ENCODE assay signal across 8 cellular contexts in the genomic region with DNA sequence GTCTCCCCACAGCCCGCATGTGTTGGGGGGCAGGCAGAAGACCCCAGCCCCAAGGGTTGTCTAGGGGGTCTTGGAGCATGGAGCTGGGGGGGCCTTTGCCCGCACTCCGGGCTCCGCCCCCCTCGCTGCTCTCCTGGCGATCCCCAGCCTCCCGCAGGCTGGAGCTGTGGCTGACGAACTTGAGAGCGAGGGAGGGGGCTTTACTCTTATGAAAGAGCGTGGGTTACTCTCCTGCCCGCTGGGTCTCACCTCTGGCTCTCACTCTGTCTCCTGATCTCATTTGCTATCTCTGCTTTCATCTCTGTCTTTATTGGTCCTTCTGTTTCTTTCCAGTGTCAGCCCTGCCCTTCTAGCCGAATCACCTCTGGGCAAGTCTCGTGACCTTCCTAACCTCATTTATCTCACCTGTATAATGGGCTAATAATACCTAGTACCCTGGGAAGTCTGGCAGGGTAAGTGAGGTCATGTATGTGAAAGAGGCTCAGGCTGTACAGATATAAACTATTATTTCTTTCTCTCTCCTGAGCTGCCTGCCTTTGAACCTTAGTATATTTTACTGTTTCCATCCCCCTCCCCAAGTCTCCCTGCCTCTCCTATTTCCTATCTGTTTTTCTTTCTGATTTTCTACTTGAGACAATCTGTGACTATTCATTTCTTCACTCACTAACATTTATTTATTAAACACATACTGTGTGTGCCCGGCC. TPM values are rescaled to one million over a fixed set of nuclear protein-coding genes. Genes with fewer than 3 reads are reported as not detected.
DNase-seq lines count a peak whose midpoint lies in the region; ATAC-seq and TF ChIP-seq lines count a peak whose summit lies in the region.

No MANE protein-coding gene starts in this region.

- ATAC-seq in GM18867 (IDR thresholded peaks at IDR 0.05; ENCODE audit: unreplicated experiment), result no peak

- TF ChIP-seq CTCF in astrocyte of the cerebellum (IDR thresholded peaks at IDR 0.05; ENCODE audit: low read depth, low read length, missing control alignments) (no peak), suprapubic skin (IDR thresholded peaks at IDR 0.05) (no peak)

- H3K36me3 ChIP-seq in suprapubic skin, result peaks cover 34% of the 10 kb centered on the region

- no peaks in the 10 kb centered on the region for H3K27me3 ChIP-seq in suprapubic skin

- peaks cover 43% of the 10 kb centered on the region for H3K4me1 ChIP-seq in suprapubic skin

- peak; percentile 43 for DNase-seq in stimulated activated CD4-positive, alpha-beta T cell treated with anti-CD3 and anti-CD28 coated beads, Interleukin-15, amount 100 ng/mL, for 24 hours
- DNase-seq in stimulated activated CD4-positive, alpha-beta T cell treated with anti-CD3 and anti-CD28 coated beads, Interleukin-4, amount 100 ng/mL, for 4 hours, result no peak
- DNase-seq in NCI-H146 treated with DMSO at 0.1 percent for 48 hours (lab: John Stamatoyannopoulos, UW; ENCODE audit: unreplicated experiment) (peak; percentile 5), astrocyte of the cerebellum (ENCODE audit: low read depth) (no peak), kidney tubule cell (ENCODE audit: low spot score) (peak; percentile 44), suprapubic skin (ENCODE audit: low spot score in 2 of 2) (no peak), COLO668 (lab: John Stamatoyannopoulos, UW; ENCODE audit: unreplicated experiment) (no peak)

- peak overlapping the region; percentile 80 for H3K27ac ChIP-seq in suprapubic skin

- H3K4me3 ChIP-seq in astrocyte of the cerebellum (ENCODE audit: low read depth, low read length) (peak overlapping the region; percentile 82), suprapubic skin (peak overlapping the region; percentile 63)

- H3K9me3 ChIP-seq in suprapubic skin, result no peaks in the 10 kb centered on the region

- TF ChIP-seq EP300 in suprapubic skin (IDR thresholded peaks at IDR 0.05), result no peak

- in situ Hi-C loops in astrocyte of the cerebellum (cut with HindIII; ENCODE audit: low sequenced_read_pairs), result loop anchor here (5.0 kb wide), 1 partner anchor 52 kb away; no protein-coding TSS in a partner anchor

- TF ChIP-seq POLR2A in suprapubic skin (IDR thresholded peaks at IDR 0.05), result no peak

- 13% methylated on average over 8 of the region's 14 CpGs for WGBS in suprapubic skin

RNA-seq across cellular contexts. Expression of a gene that starts 0.7 kb away (rescaled TPM):
- 10 to 100 TPM; 22.4 to 44.2 (median 28.7) TPM for total RNA-seq in suprapubic skin

RNA-seq across cellular contexts. Expression of a gene that starts 13.1 kb away (rescaled TPM):
- 100 to 1,000 TPM; 304 to 327 (median 321) TPM for total RNA-seq in suprapubic skin

RNA-seq across cellular contexts. Expression of a gene that starts 14.4 kb away (rescaled TPM):
- total RNA-seq in suprapubic skin, result 100 to 1,000 TPM in 1 of 4 donors, 10 to 100 TPM in 3; 28.8 to 104 (median 77.6) TPM

RNA-seq across cellular contexts. Expression of a gene that starts 30.6 kb away (rescaled TPM):
- 1 to 10 TPM in 3 of 4 donors, under 1 TPM in 1; 0.55 to 8.2 (median 2.8) TPM for total RNA-seq in suprapubic skin

RNA-seq across cellular contexts. Expression of a gene that starts 30.7 kb away (rescaled TPM):
- 10 to 100 TPM; 13.4 to 36.0 (median 14.5) TPM for total RNA-seq in suprapubic skin

Comparison
In these comparisons a context has a peak if more than half of its experiments do, and no peak if none do; other contexts are left out.
1. DNase-seq: peak in stimulated activated CD4-positive, alpha-beta T cell treated with anti-CD3 and anti-CD28 coated beads, Interleukin-15, amount 100 ng/mL, for 24 hours (single experiment), NCI-H146 treated with DMSO at 0.1 percent for 48 hours (single experiment) and kidney tubule cell (single experiment); none in stimulated activated CD4-positive, alpha-beta T cell treated with anti-CD3 and anti-CD28 coated beads, Interleukin-4, amount 100 ng/mL, for 4 hours (0 of 2), astrocyte of the cerebellum (single experiment), suprapubic skin (0 of 2) and COLO668 (single experiment).